Comparison of ENCODE assay signal across 12 cellular contexts in the genomic region with DNA sequence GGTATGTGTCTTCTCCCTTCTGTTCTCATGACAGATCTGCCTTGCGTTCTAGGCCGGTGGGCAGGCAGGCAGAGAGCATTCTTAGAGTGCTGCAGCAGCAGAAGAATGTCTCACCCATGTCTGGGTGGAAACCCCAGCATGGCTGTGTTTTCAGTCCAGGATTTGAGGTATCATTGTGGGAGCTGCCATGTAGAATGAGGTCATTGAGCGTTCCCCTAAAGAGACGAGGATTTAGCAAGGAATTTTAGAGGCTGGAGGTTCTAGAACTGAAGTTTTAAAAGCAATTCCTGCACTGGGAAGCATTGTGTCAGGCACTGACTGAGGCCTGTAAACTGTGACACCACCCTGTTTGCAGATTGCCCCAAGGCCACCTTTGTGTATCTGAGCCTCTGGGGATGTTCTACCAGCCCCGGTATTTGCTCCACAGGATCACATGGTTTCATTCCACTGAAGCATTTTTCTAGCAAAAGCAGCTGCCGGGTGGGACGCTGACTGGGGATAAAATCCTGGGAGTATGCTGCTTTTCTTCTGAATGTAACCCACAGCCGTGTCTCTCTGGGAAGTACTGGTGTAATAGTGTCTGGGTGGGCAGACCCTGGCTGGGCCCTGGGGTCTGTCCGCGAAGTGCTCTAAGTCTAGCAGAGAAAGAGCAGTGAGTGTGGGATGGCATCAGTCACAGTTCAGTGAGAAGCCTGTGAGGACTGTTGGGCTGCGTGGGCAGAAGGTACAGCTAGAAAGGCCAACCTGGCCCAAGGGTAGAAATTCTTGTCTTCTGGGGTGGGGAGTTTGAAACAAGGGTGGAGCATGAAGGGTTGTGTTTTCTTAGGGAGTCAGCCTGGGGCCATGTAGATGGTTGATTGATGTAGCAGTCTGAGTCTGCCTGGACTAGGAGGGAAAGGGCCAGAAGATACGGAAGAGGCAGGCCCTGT. TPM values are rescaled to one million over a fixed set of nuclear protein-coding genes. Genes with fewer than 3 reads are reported as not detected.
DNase-seq lines count a peak whose midpoint lies in the region; ATAC-seq, FAIRE-seq and TF ChIP-seq lines count a peak whose summit lies in the region.
"Had no signal": no experiment of that assay in that cellular context is flagged by ENCODE, and none has a peak within 500 bp of the region (broad histone marks: within the 10 kb centered on the region; RNA-seq: fewer than 3 reads in every experiment).

No MANE protein-coding gene starts in this region.

- no peak overlapping the region for H3K23ac ChIP-seq in H1 (ENCODE audit: insufficient read length)

- H2BK20ac ChIP-seq in H1 (ENCODE audit: low read length) = no peak overlapping the region

- H3K23me2 ChIP-seq in H1 (ENCODE audit: low read depth, low read length) = no peaks in the 10 kb centered on the region

- H3K18ac ChIP-seq in H1 (ENCODE audit: extremely low read depth, low read length) = no peak overlapping the region

- no peak overlapping the region for H2BK5ac ChIP-seq in H1 (ENCODE audit: low read depth, low read length)

- CTCF ChIA-PET in H1 (lab: Charles Lee; ENCODE audit: partially characterized antibody) = interaction anchor here (1.0 to 8.1 kb wide), 4 partner anchors 16 to 182 kb away, joined by 3 to 50 read pairs (median 3); partner anchors contain the start of gene ACBD4

- no peaks in the 10 kb centered on the region for H3K9me3 Mint-ChIP-seq in osteocyte (ENCODE audit: unreplicated experiment)
- H3K9me3 Mint-ChIP-seq in stimulated activated memory B cell treated with anti-CD40 and anti-IgM and Interleukin-4, amounts not matched to agents 10 μg/mL and 1 μg/mL and 100 μg/mL, for 72 hours = no peaks in the 10 kb centered on the region
- H3K9me3 Mint-ChIP-seq: activated B cell treated with CpG ODN at 0.5 μM for 24 hours; activated naive CD4-positive, alpha-beta T cell treated with anti-CD3 and anti-CD28 coated beads, Interleukin-2, amount 50 U/mL, for 24 hours had no signal

- peak overlapping the region; percentile 27 for H3K4me3 Mint-ChIP-seq in osteocyte (ENCODE audit: unreplicated experiment)
- no peak overlapping the region for H3K4me3 Mint-ChIP-seq in stimulated activated memory B cell treated with anti-CD40 and anti-IgM and Interleukin-4, amounts not matched to agents 10 μg/mL and 1 μg/mL and 100 μg/mL, for 72 hours
- H3K4me3 Mint-ChIP-seq: activated B cell treated with CpG ODN at 0.5 μM for 24 hours; activated naive CD4-positive, alpha-beta T cell treated with anti-CD3 and anti-CD28 coated beads, Interleukin-2, amount 50 U/mL, for 24 hours had no signal

- H3K9ac ChIP-seq in H1 (replicated peaks in 1 of 4; ENCODE audit: extremely low read depth in 1 of 4, low read depth in 3 of 4, low read length in 3 of 4) = no peak overlapping the region

- no peaks in the 10 kb centered on the region for H3K9me3 ChIP-seq in H1 (ENCODE audit: insufficient read depth in 2 of 2, low read depth in 1 of 2, low read length in 1 of 2)

- no peak for ATAC-seq in GM18907 (IDR thresholded peaks at IDR 0.05; ENCODE audit: unreplicated experiment)
- ATAC-seq in stimulated activated memory B cell treated with anti-CD40 and anti-IgM and Interleukin-4, amounts not matched to agents 10 μg/mL and 1 μg/mL and 100 μg/mL, for 72 hours = no peak

- no peak overlapping the region for H3K4me2 ChIP-seq in H1 (ENCODE audit: insufficient read depth in 1 of 2, low read depth in 2 of 2, low read length in 2 of 2)
- H3K4me2 ChIP-seq: PC-9 had no signal

- no peaks in the 10 kb centered on the region for H3K79me2 ChIP-seq in H1 (ENCODE audit: control insufficient read depth in 1 of 2, insufficient read depth in 2 of 2, low read length in 2 of 2)

- no peak for FAIRE-seq in H1 (lab: Jason Lieb, UNC)

- no peak overlapping the region for H4K8ac ChIP-seq in H1 (ENCODE audit: extremely low read depth, insufficient read depth, low read length)

- H2AK5ac ChIP-seq in H1 (ENCODE audit: low read depth, low read length) = no peak overlapping the region

- H2AFZ ChIP-seq in H1 (ENCODE audit: low read length) = no peak overlapping the region
- H2AFZ ChIP-seq: PC-9 had no signal

- no peak for TF ChIP-seq POLR2A in H1 (IDR thresholded peaks at IDR 0.05; ENCODE audit: control extremely low read depth in 1 of 2, low read depth in 2 of 2, low read length in 2 of 2)

- peaks cover 34% of the 10 kb centered on the region for H3K4me1 Mint-ChIP-seq in osteocyte (ENCODE audit: unreplicated experiment)
- H3K4me1 Mint-ChIP-seq in stimulated activated memory B cell treated with anti-CD40 and anti-IgM and Interleukin-4, amounts not matched to agents 10 μg/mL and 1 μg/mL and 100 μg/mL, for 72 hours = peaks cover 13% of the 10 kb centered on the region

- peaks cover 44 to 73% (median 68%) of the 10 kb centered on the region in 4 experiments for H3K36me3 ChIP-seq in H1 (ENCODE audit: control insufficient read depth in 2 of 4, insufficient read depth in 4 of 4, low read length in 3 of 4)

- DNase-seq in HuH-7.5 (ENCODE audit: low spot score) = peak; percentile 61
- DNase-seq in H1 (ENCODE audit: low read depth in 1 of 2, low spot score in 2 of 2) = no peak
- no peak for DNase-seq in osteocyte (ENCODE audit: extremely low spot score, unreplicated experiment)
- DNase-seq in activated effector memory CD4-positive, alpha-beta T cell treated with Interleukin-2 at 50 U/mL for 16 hours = no peak
- DNase-seq: activated B cell treated with CpG ODN at 0.5 μM for 24 hours, DMS53, midbrain, NCI-H146 had no signal

- 92% methylated on average over 12 of the region's 12 CpGs; no CpG with 5 or more reads in 1 of the 2 experiments for WGBS in H1 (ENCODE audit: extremely low coverage in 1 of 2, insufficient coverage in 1 of 2, insufficient read length in 1 of 2, insufficient replicate concordance in 2 of 2, low coverage in 1 of 2, low lambda C conversion rate in 2 of 2, missing lambda C conversion rate in 1 of 2), 2 experiments

- H3K27ac ChIP-seq in H1 (ENCODE audit: low read depth, low read length) = no peak overlapping the region
- H3K27ac ChIP-seq: PC-9 had no signal

- H3K4ac ChIP-seq in H1 (replicated peaks; ENCODE audit: insufficient read length, low read depth, low read length) = no peak overlapping the region

- H3K4me3 ChIP-seq in H1 (ENCODE audit: extremely low read depth in 1 of 4, insufficient read depth in 2 of 4, low read depth in 3 of 4, low read length in 4 of 4) = no peak overlapping the region
- H3K4me3 ChIP-seq: PC-9 had no signal

- H4K5ac ChIP-seq in H1 (ENCODE audit: insufficient read length, low read depth, low read length) = no peak overlapping the region

- H4K91ac ChIP-seq in H1 (replicated peaks; ENCODE audit: insufficient read length, low read length) = no peak overlapping the region

- TF ChIP-seq RAD21 in H1 (IDR thresholded peaks at IDR 0.05 in 1 of 2, conservative IDR thresholded peaks at IDR 0.05 in 1 of 2; ENCODE audit: low read depth in 2 of 2, low read length in 2 of 2) = no peak

- no peak overlapping the region for H2BK12ac ChIP-seq in H1 (ENCODE audit: low read depth, low read length)

- TF ChIP-seq CTCF in H1 (IDR thresholded peaks at IDR 0.05; ENCODE audit: control extremely low read depth in 1 of 3, insufficient read depth in 1 of 3, low read depth in 1 of 3, low read length in 3 of 3) (no peak), osteocyte (IDR thresholded peaks at IDR 0.05) (no peak)

- H3K56ac ChIP-seq in H1 (replicated peaks; ENCODE audit: insufficient read length, low read depth, low read length) = no peak overlapping the region

- H3K27me3 ChIP-seq in H1 (replicated peaks in 1 of 4; ENCODE audit: control insufficient read depth in 3 of 4, extremely low read depth in 1 of 4, insufficient read depth in 3 of 4, low read length in 3 of 4) = no peaks in the 10 kb centered on the region

- no peak for TF ChIP-seq EP300 in H1 (IDR thresholded peaks at IDR 0.05; ENCODE audit: borderline replicate concordance in 1 of 2, low read depth in 2 of 2, low read length in 2 of 2)

- peak overlapping the region; percentile 89 for H3K27ac Mint-ChIP-seq in osteocyte (ENCODE audit: unreplicated experiment)
- no peak overlapping the region for H3K27ac Mint-ChIP-seq in stimulated activated memory B cell treated with anti-CD40 and anti-IgM and Interleukin-4, amounts not matched to agents 10 μg/mL and 1 μg/mL and 100 μg/mL, for 72 hours
- H3K27ac Mint-ChIP-seq: activated B cell treated with CpG ODN at 0.5 μM for 24 hours; activated naive CD4-positive, alpha-beta T cell treated with anti-CD3 and anti-CD28 coated beads, Interleukin-2, amount 50 U/mL, for 24 hours had no signal

- peaks cover 1 to 8% of the 10 kb centered on the region in 2 experiments for H4K20me1 ChIP-seq in H1 (replicated peaks in 1 of 2; ENCODE audit: control insufficient read depth in 1 of 2, insufficient read depth in 2 of 2, low read length in 2 of 2)

- POLR2A ChIA-PET in H1 (lab: Charles Lee; ENCODE audit: partially characterized antibody) = interaction anchor here (0.6 to 1.3 kb wide), 3 partner anchors 9 to 57 kb away, joined by 3 to 4 read pairs (median 3); no protein-coding TSS in a partner anchor

- H3K79me1 ChIP-seq in H1 (ENCODE audit: low read depth, low read length) = no peaks in the 10 kb centered on the region; the same call in 1 of the 2 replicates

- H3K27me3 Mint-ChIP-seq in osteocyte (ENCODE audit: unreplicated experiment) = no peaks in the 10 kb centered on the region
- H3K27me3 Mint-ChIP-seq in stimulated activated memory B cell treated with anti-CD40 and anti-IgM and Interleukin-4, amounts not matched to agents 10 μg/mL and 1 μg/mL and 100 μg/mL, for 72 hours = no peaks in the 10 kb centered on the region
- H3K27me3 Mint-ChIP-seq: activated B cell treated with CpG ODN at 0.5 μM for 24 hours; activated naive CD4-positive, alpha-beta T cell treated with anti-CD3 and anti-CD28 coated beads, Interleukin-2, amount 50 U/mL, for 24 hours had no signal

- no peak overlapping the region for H2BK15ac ChIP-seq in H1 (ENCODE audit: low read length)

- peaks cover 37% of the 10 kb centered on the region for H3K36me3 Mint-ChIP-seq in osteocyte (ENCODE audit: unreplicated experiment)
- H3K36me3 Mint-ChIP-seq in stimulated activated memory B cell treated with anti-CD40 and anti-IgM and Interleukin-4, amounts not matched to agents 10 μg/mL and 1 μg/mL and 100 μg/mL, for 72 hours = peaks cover 78% of the 10 kb centered on the region

- no peak overlapping the region for H3K14ac ChIP-seq in H1 (ENCODE audit: insufficient read length)

- H3K4me1 ChIP-seq in H1 (replicated peaks in 1 of 4; ENCODE audit: control insufficient read depth in 3 of 4, insufficient read depth in 4 of 4, low read length in 3 of 4) = no peaks in the 10 kb centered on the region; a peak in 1 of 7 replicates

- no peak overlapping the region for H2BK120ac ChIP-seq in H1 (replicated peaks; ENCODE audit: low read depth, low read length)

RNA-seq across cellular contexts. Expression of gene PLCD3, which starts 30.2 kb away (rescaled TPM):
- 42.7 and 48.1 TPM in 2 replicates for total RNA-seq in H1 (2021; fragmentation: NEBNext Ultra II Directional; extraction: Animal tissue kit (Norgen Biotek cat#: 25700))
- 26.5 and 32.3 TPM in 2 replicates for polyA plus RNA-seq in H1 (2011; rRNA removed)
- polyA plus RNA-seq in H1 (2011; cell fraction: cytosol; rRNA removed) = 24.7 TPM
- polyA plus RNA-seq in H1 (2011; cell fraction: nucleus; rRNA removed) = 28.3 TPM
- 21.6 to 33.0 TPM (median 28.2 TPM) in 4 replicates for polyA plus RNA-seq in H1 (2012, experiment 1 of 2)
- 27.8 TPM for polyA plus RNA-seq in H1 (2012, experiment 2 of 2)
- 20.4 TPM for polyA plus RNA-seq in H1 (2013, experiment 1 of 2)
- 20.7 TPM for polyA plus RNA-seq in H1 (2013, experiment 2 of 2)
- polyA minus RNA-seq in H1 (2011; rRNA and poly(A)+ RNA removed) = 16.3 and 24.8 TPM in 2 replicates
- 18.3 TPM for polyA minus RNA-seq in H1 (2011; cell fraction: cytosol; rRNA and poly(A)+ RNA removed)
- polyA minus RNA-seq in H1 (2011; cell fraction: nucleus; rRNA and poly(A)+ RNA removed) = 25.1 TPM
- total RNA-seq in osteocyte = 92.3 and 111 TPM in 2 replicates

RNA-seq across cellular contexts. Expression of gene ACBD4, which starts 33.3 kb away (rescaled TPM):
- total RNA-seq in H1 (2021; fragmentation: NEBNext Ultra II Directional; extraction: Animal tissue kit (Norgen Biotek cat#: 25700)) = 9.3 and 10.7 TPM in 2 replicates
- polyA plus RNA-seq in H1 (2011; rRNA removed) = 7.3 and 14.2 TPM in 2 replicates
- 15.5 TPM for polyA plus RNA-seq in H1 (2011; cell fraction: cytosol; rRNA removed)
- 47.3 TPM for polyA plus RNA-seq in H1 (2011; cell fraction: nucleus; rRNA removed)
- polyA plus RNA-seq in H1 (2012, experiment 1 of 2) = 10.5 to 14.1 TPM (median 12.7 TPM) in 4 replicates
- polyA plus RNA-seq in H1 (2012, experiment 2 of 2) = 9.2 TPM
- polyA plus RNA-seq in H1 (2013, experiment 1 of 2) = 9.3 TPM
- polyA plus RNA-seq in H1 (2013, experiment 2 of 2) = 7.3 TPM
- polyA minus RNA-seq in H1 (2011; rRNA and poly(A)+ RNA removed) = 7.1 and 7.7 TPM in 2 replicates
- 8.5 TPM for polyA minus RNA-seq in H1 (2011; cell fraction: cytosol; rRNA and poly(A)+ RNA removed)
- polyA minus RNA-seq in H1 (2011; cell fraction: nucleus; rRNA and poly(A)+ RNA removed) = 18.7 TPM
- 8.1 and 10.6 TPM in 2 replicates for total RNA-seq in osteocyte

RNA-seq across cellular contexts. Expression of gene NMT1, which starts 41.0 kb away (rescaled TPM):
- total RNA-seq in H1 (2021; fragmentation: NEBNext Ultra II Directional; extraction: Animal tissue kit (Norgen Biotek cat#: 25700)) = 149 and 152 TPM in 2 replicates
- 35.5 and 42.9 TPM in 2 replicates for polyA plus RNA-seq in H1 (2011; rRNA removed)
- 40.4 TPM for polyA plus RNA-seq in H1 (2011; cell fraction: cytosol; rRNA removed)
- polyA plus RNA-seq in H1 (2011; cell fraction: nucleus; rRNA removed) = 57.8 TPM
- polyA plus RNA-seq in H1 (2012, experiment 1 of 2) = 85.4 to 115 TPM (median 89.7 TPM) in 4 replicates
- 47.2 TPM for polyA plus RNA-seq in H1 (2012, experiment 2 of 2)
- 116 TPM for polyA plus RNA-seq in H1 (2013, experiment 1 of 2)
- 99.8 TPM for polyA plus RNA-seq in H1 (2013, experiment 2 of 2)
- polyA minus RNA-seq in H1 (2011; rRNA and poly(A)+ RNA removed) = 59.6 and 71.5 TPM in 2 replicates
- 418 TPM for polyA minus RNA-seq in H1 (2011; cell fraction: cytosol; rRNA and poly(A)+ RNA removed)
- 41.7 TPM for polyA minus RNA-seq in H1 (2011; cell fraction: nucleus; rRNA and poly(A)+ RNA removed)
- total RNA-seq in osteocyte = 92.4 and 97.9 TPM in 2 replicates

RNA-seq across cellular contexts. Expression of gene HEXIM1, which starts 46.1 kb away (rescaled TPM):
- 36.9 and 38.3 TPM in 2 replicates for total RNA-seq in H1 (2021; fragmentation: NEBNext Ultra II Directional; extraction: Animal tissue kit (Norgen Biotek cat#: 25700))
- polyA plus RNA-seq in H1 (2011; rRNA removed) = 9.1 and 11.1 TPM in 2 replicates
- 14.0 TPM for polyA plus RNA-seq in H1 (2011; cell fraction: cytosol; rRNA removed)
- 10.2 TPM for polyA plus RNA-seq in H1 (2011; cell fraction: nucleus; rRNA removed)
- polyA plus RNA-seq in H1 (2012, experiment 1 of 2) = 16.8 to 21.8 TPM (median 20.6 TPM) in 4 replicates
- 7.1 TPM for polyA plus RNA-seq in H1 (2012, experiment 2 of 2)
- 18.9 TPM for polyA plus RNA-seq in H1 (2013, experiment 1 of 2)
- polyA plus RNA-seq in H1 (2013, experiment 2 of 2) = 18.6 TPM
- 2.5 and 3.5 TPM in 2 replicates for polyA minus RNA-seq in H1 (2011; rRNA and poly(A)+ RNA removed)
- polyA minus RNA-seq in H1 (2011; cell fraction: cytosol; rRNA and poly(A)+ RNA removed) = 6.5 TPM
- 7.7 TPM for polyA minus RNA-seq in H1 (2011; cell fraction: nucleus; rRNA and poly(A)+ RNA removed)
- total RNA-seq in osteocyte = 42.0 and 44.5 TPM in 2 replicates

RNA-seq across cellular contexts. Expression of gene DCAKD, which starts 50.7 kb away (rescaled TPM):
- 33.7 and 35.6 TPM in 2 replicates for total RNA-seq in H1 (2021; fragmentation: NEBNext Ultra II Directional; extraction: Animal tissue kit (Norgen Biotek cat#: 25700))
- polyA plus RNA-seq in H1 (2011; rRNA removed) = 52.9 and 61.8 TPM in 2 replicates
- 38.7 TPM for polyA plus RNA-seq in H1 (2011; cell fraction: cytosol; rRNA removed)
- polyA plus RNA-seq in H1 (2011; cell fraction: nucleus; rRNA removed) = 50.3 TPM
- polyA plus RNA-seq in H1 (2012, experiment 1 of 2) = 35.6 to 46.5 TPM (median 40.8 TPM) in 4 replicates
- 33.9 TPM for polyA plus RNA-seq in H1 (2012, experiment 2 of 2)
- 25.6 TPM for polyA plus RNA-seq in H1 (2013, experiment 1 of 2)
- 23.7 TPM for polyA plus RNA-seq in H1 (2013, experiment 2 of 2)
- polyA minus RNA-seq in H1 (2011; rRNA and poly(A)+ RNA removed) = 38.0 and 42.8 TPM in 2 replicates
- polyA minus RNA-seq in H1 (2011; cell fraction: cytosol; rRNA and poly(A)+ RNA removed) = 40.1 TPM
- polyA minus RNA-seq in H1 (2011; cell fraction: nucleus; rRNA and poly(A)+ RNA removed) = 25.0 TPM
- 41.3 and 42.2 TPM in 2 replicates for total RNA-seq in osteocyte
